Comparison of ENCODE assay signal across 11 cellular contexts in genomic region chr1:209746469-209747269, GRCh38. TPM values are rescaled to one million over a fixed set of nuclear protein-coding genes. Genes with fewer than 3 reads are reported as not detected.
A peak's percentile ranks its signal among the peaks of the same experiment; 100 is the strongest.
DNase-seq lines count a peak whose midpoint lies in the region; ATAC-seq and TF ChIP-seq lines count a peak whose summit lies in the region.
"Had no signal": no experiment of that assay in that cellular context is flagged by ENCODE, and none has a peak within 500 bp of the region (broad histone marks: within the 10 kb centered on the region; RNA-seq: fewer than 3 reads in every experiment).

No MANE protein-coding gene starts in this region.

- H3K9me3 ChIP-seq in right atrium auricular region = no peaks in the 10 kb centered on the region
- H3K9me3 ChIP-seq: BLaER1, gastrocnemius medialis had no signal

- H3K27me3 ChIP-seq in right atrium auricular region = no peaks in the 10 kb centered on the region
- H3K27me3 ChIP-seq: BLaER1, gastrocnemius medialis had no signal

- no peak for ATAC-seq in left cardiac atrium
- no peak for ATAC-seq in effector memory CD8-positive, alpha-beta T cell (replicated peaks)
- no peak for ATAC-seq in HG02973 (IDR thresholded peaks at IDR 0.05; ENCODE audit: unreplicated experiment)
- ATAC-seq in HG03354 (IDR thresholded peaks at IDR 0.05; ENCODE audit: poor library complexity, severe bottlenecking, unreplicated experiment) = no peak

- H3K27me3 Mint-ChIP-seq in effector memory CD8-positive, alpha-beta T cell = no peaks in the 10 kb centered on the region

- H3K27ac Mint-ChIP-seq in effector memory CD8-positive, alpha-beta T cell = peak overlapping the region in 1 of 2 donors; percentile 83

- H3K36me3 ChIP-seq in right atrium auricular region = no peaks in the 10 kb centered on the region
- H3K36me3 ChIP-seq: BLaER1, gastrocnemius medialis had no signal

- H3K4me3 ChIP-seq in right atrium auricular region = no peak overlapping the region

- no peak for TF ChIP-seq CTCF in right atrium auricular region (IDR thresholded peaks at IDR 0.05)

- DNase-seq in right atrium auricular region (ENCODE audit: low spot score) (no peak), left cardiac atrium (no peak), SK-N-DZ (ENCODE audit: low spot score) (peak; percentile 48), substantia nigra (lab: John Stamatoyannopoulos, UW) (no peak), SW 1271 (lab: John Stamatoyannopoulos, UW) (no peak)
- DNase-seq in effector memory CD8-positive, alpha-beta T cell = no peak
- DNase-seq: cortex of kidney, gastrocnemius medialis had no signal

- H3K4me1 ChIP-seq in right atrium auricular region = peaks cover 0 to 18% of the 10 kb centered on the region in 2 donors
- H3K4me1 ChIP-seq: gastrocnemius medialis had no signal

- no peaks in the 10 kb centered on the region for H3K36me3 Mint-ChIP-seq in effector memory CD8-positive, alpha-beta T cell (ENCODE audit: insufficient read depth)

- H3K27ac ChIP-seq in right atrium auricular region (peak overlapping the region; percentile 46 to 67), substantia nigra (ENCODE audit: low read depth, low read length, poor library complexity, severe bottlenecking) (peak overlapping the region; percentile 90)
- H3K27ac ChIP-seq: BLaER1 had no signal

- intact Hi-C loops in left cardiac atrium (cut with DNase I) = loop anchor here (2.0 to 10.0 kb wide), 3 partner anchors 54 to 122 kb away; no protein-coding TSS in a partner anchor

- H3K4me1 Mint-ChIP-seq in effector memory CD8-positive, alpha-beta T cell (ENCODE audit: low read depth in 2 of 2) = peaks cover 34 to 42% of the 10 kb centered on the region in 2 donors

- H3K9me3 Mint-ChIP-seq in effector memory CD8-positive, alpha-beta T cell = no peaks in the 10 kb centered on the region

- peak overlapping the region; percentile 75 to 79 for H3K4me3 Mint-ChIP-seq in effector memory CD8-positive, alpha-beta T cell

RNA-seq across cellular contexts. Expression of gene TRAF3IP3, which starts 9.2 kb away (rescaled TPM):
- 1 to 10 TPM in 1 of 2 donors, under 1 TPM in 1; 0.19 to 2.2 TPM for total RNA-seq in right atrium auricular region
- 1 to 10 TPM; 1.3 to 2.7 TPM for total RNA-seq in left cardiac atrium
- not detected in 2 replicates for polyA plus RNA-seq in SK-N-DZ (2014; cell fraction: cytosol; rRNA removed)
- 0.12 and 0.14 TPM in 2 replicates for polyA plus RNA-seq in SK-N-DZ (2014; cell fraction: nucleus; rRNA removed)

RNA-seq across cellular contexts. Expression of gene C1orf74, which starts 37.7 kb away (rescaled TPM):
- total RNA-seq in right atrium auricular region (1 to 10 TPM; 1.6 to 1.7 TPM), left cardiac atrium (1 to 10 TPM; 1.8 to 1.9 TPM)
- 3.9 and 4.3 TPM in 2 replicates for polyA plus RNA-seq in SK-N-DZ (2014; cell fraction: cytosol; rRNA removed)
- polyA plus RNA-seq in SK-N-DZ (2014; cell fraction: nucleus; rRNA removed) = 2.2 and 2.4 TPM in 2 replicates

RNA-seq across cellular contexts. Expression of gene HSD11B1, which starts 42.0 kb away (rescaled TPM):
- total RNA-seq in right atrium auricular region (10 to 100 TPM in 1 of 2 donors, 1 to 10 TPM in 1; 3.7 to 17.2 TPM), left cardiac atrium (1 to 10 TPM; 5.6 to 6.8 TPM)
- not detected in 2 replicates for polyA plus RNA-seq in SK-N-DZ (2014; cell fraction: cytosol; rRNA removed)
- not detected in 2 replicates for polyA plus RNA-seq in SK-N-DZ (2014; cell fraction: nucleus; rRNA removed)

RNA-seq across cellular contexts. Expression of gene IRF6, which starts 59.3 kb away (rescaled TPM):
- total RNA-seq in right atrium auricular region (10 to 100 TPM; 30.4 to 32.6 TPM), left cardiac atrium (10 to 100 TPM; 20.7 to 21.8 TPM)
- polyA plus RNA-seq in SK-N-DZ (2014; cell fraction: cytosol; rRNA removed) = not detected in 2 replicates
- polyA plus RNA-seq in SK-N-DZ (2014; cell fraction: nucleus; rRNA removed) = 0.37 TPM in 1 of 2 replicates, not detected in the other
